ENCODE assay signal across 10 cellular contexts in genomic region chr14:92538412-92539017, GRCh38. TPM values are rescaled to one million over a fixed set of nuclear protein-coding genes. Genes with fewer than 3 reads are reported as not detected.
DNase-seq lines count a peak whose midpoint lies in the region; ATAC-seq lines count a peak whose summit lies in the region.
"Had no signal": no experiment of that assay in that cellular context is flagged by ENCODE, and none has a peak within 500 bp of the region (broad histone marks: within the 10 kb centered on the region; RNA-seq: fewer than 3 reads in every experiment).

No MANE protein-coding gene starts in this region.

- H4K8ac ChIP-seq in trophoblast cell (ENCODE audit: low read depth, low read length): no peak overlapping the region

- H2AK5ac ChIP-seq in trophoblast cell (ENCODE audit: low read length): no peak overlapping the region

- peaks cover 8% of the 10 kb centered on the region for H3K79me1 ChIP-seq in trophoblast cell (ENCODE audit: low read length)

- no peak overlapping the region for H3K9ac ChIP-seq in trophoblast cell (ENCODE audit: low read length)

- H3K14ac ChIP-seq in trophoblast cell (ENCODE audit: low read length): no peak overlapping the region

- no CpG with 5 or more reads among the region's 6 CpGs for WGBS in trophoblast cell (ENCODE audit: extremely low coverage, insufficient coverage, insufficient read length)

- H4K12ac ChIP-seq in trophoblast cell (ENCODE audit: low read depth, low read length): no peak overlapping the region

- H2BK120ac ChIP-seq in trophoblast cell (ENCODE audit: insufficient read depth, low read length, poor library complexity): no peak overlapping the region

- H3K9me3 ChIP-seq in trophoblast cell (ENCODE audit: insufficient read depth, low read depth, low read length): no peaks in the 10 kb centered on the region

- H3K79me2 ChIP-seq in trophoblast cell (ENCODE audit: control insufficient read depth, insufficient read depth, low read length, poor library complexity): peaks cover 2% of the 10 kb centered on the region

- no peak overlapping the region for H3K4ac ChIP-seq in trophoblast cell (ENCODE audit: low read depth, low read length)

- H2BK5ac ChIP-seq in trophoblast cell (ENCODE audit: low read depth, low read length, poor library complexity): no peak overlapping the region

- no peak overlapping the region for H2AFZ ChIP-seq in trophoblast cell (ENCODE audit: insufficient read depth, low read length, poor library complexity)

- H4K91ac ChIP-seq in trophoblast cell (ENCODE audit: low read depth, low read length): peak overlapping the region; percentile 2

- peaks cover 16 to 23% of the 10 kb centered on the region in 2 experiments for H3K4me1 ChIP-seq in trophoblast cell (ENCODE audit: control insufficient read depth in 1 of 2, insufficient read depth in 2 of 2, low read length in 2 of 2)

- H2BK12ac ChIP-seq in trophoblast cell (ENCODE audit: low read length): no peak overlapping the region

- peak overlapping the region; percentile 28 for H3K27ac ChIP-seq in trophoblast cell (ENCODE audit: low read depth, low read length)
- H3K27ac ChIP-seq: RWPE1 had no signal

- no peak overlapping the region for H3K23ac ChIP-seq in trophoblast cell (ENCODE audit: low read length)

- H3K27me3 ChIP-seq in trophoblast cell (ENCODE audit: insufficient read depth, low read length): no peaks in the 10 kb centered on the region

- no peak overlapping the region for H3K4me2 ChIP-seq in trophoblast cell (ENCODE audit: low read length)

- H3K18ac ChIP-seq in trophoblast cell (ENCODE audit: low read length): no peak overlapping the region

- ATAC-seq in GM18867 (IDR thresholded peaks at IDR 0.05; ENCODE audit: unreplicated experiment) (peak; percentile 87), GM21723 (IDR thresholded peaks at IDR 0.05; ENCODE audit: unreplicated experiment) (peak; percentile 94), HG03558 (IDR thresholded peaks at IDR 0.05; ENCODE audit: extremely low read depth, unreplicated experiment) (peak; percentile 39)
- ATAC-seq: K562 had no signal

- DNase-seq in trophoblast cell (no peak), NCI-H524 (lab: John Stamatoyannopoulos, UW) (no peak), GDM1 (lab: John Stamatoyannopoulos, UW) (no peak)
- DNase-seq in activated CD4-positive, alpha-beta T cell treated with anti-CD3 and anti-CD28 coated beads for 48 hours: no peak
- DNase-seq in stimulated activated CD4-positive, alpha-beta T cell treated with anti-CD3 and anti-CD28 coated beads, Interleukin-4, amount 100 ng/mL, for 24 hours: no peak

- no peak overlapping the region for H3K4me3 ChIP-seq in trophoblast cell (ENCODE audit: low read depth, low read length)
- H3K4me3 ChIP-seq: K562 had no signal

- H3K36me3 ChIP-seq in trophoblast cell (ENCODE audit: control insufficient read depth in 1 of 2, insufficient read depth in 2 of 2, low read length in 2 of 2): no peaks in the 10 kb centered on the region

RNA-seq across cellular contexts. Expression of gene RIN3, which starts 24.9 kb away (rescaled TPM):
- polyA plus RNA-seq in trophoblast cell (2013): 34.8 and 36.0 TPM in 2 replicates

Comparison
In these comparisons a context has a peak if more than half of its experiments do, and no peak if none do; other contexts are left out.
1. ATAC-seq: peak in every context shown above with its lines; median percentile 94 in GM21723; 87 in GM18867; 39 in HG03558.